Comparison of ENCODE assay signal across 12 cellular contexts in the genomic region with DNA sequence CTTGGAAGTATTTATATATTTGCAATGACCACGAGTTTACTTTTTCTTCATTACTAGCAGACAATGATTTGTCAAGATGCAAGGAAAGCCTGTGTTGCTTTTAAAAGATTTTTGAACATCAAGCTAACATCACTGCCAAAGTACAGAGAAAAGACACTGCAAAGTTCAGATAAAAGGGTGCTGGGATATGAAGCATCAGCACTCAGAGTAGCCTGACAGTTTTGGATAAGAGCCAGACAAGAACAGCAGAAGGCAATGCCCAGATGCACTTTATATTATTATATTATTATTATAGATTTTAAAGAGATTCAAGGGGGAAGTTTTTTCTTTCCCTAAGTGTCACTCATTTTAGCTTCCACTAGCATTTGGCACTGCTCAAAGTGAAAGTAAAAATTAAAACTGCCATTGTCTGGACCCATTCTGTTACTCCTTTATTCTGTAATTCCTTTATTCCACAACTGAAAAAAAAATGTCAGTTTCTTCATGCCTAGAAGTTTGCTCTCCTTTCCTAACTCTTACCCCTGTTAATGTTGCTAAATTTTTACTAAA.
A peak's percentile ranks its signal among the peaks of the same experiment; 100 is the strongest.
DNase-seq lines count a peak whose midpoint lies in the region; ATAC-seq and TF ChIP-seq lines count a peak whose summit lies in the region.
"Had no signal": no experiment of that assay in that cellular context is flagged by ENCODE, and none has a peak within 500 bp of the region (broad histone marks: within the 10 kb centered on the region; RNA-seq: fewer than 3 reads in every experiment).

No MANE protein-coding gene starts in this region.

- H3K4me1 ChIP-seq in sigmoid colon, result peaks cover 0 to 9% (median 3%) of the 10 kb centered on the region in 4 donors

- peak overlapping the region; percentile 4 for H3K4me3 ChIP-seq in epithelial cell of proximal tubule (ENCODE audit: low read depth, low read length)
- peak overlapping the region in 2 of 4 donors; percentile 9 to 11 for H3K4me3 ChIP-seq in sigmoid colon

- no peaks in the 10 kb centered on the region for H3K9me3 ChIP-seq in sigmoid colon

- no peak for ATAC-seq in GM19324 (IDR thresholded peaks at IDR 0.05; ENCODE audit: low FRiP score, unreplicated experiment)

- intact Hi-C loops in sigmoid colon (cut with DNase I), result no loop called here

- DNase-seq in NCI-H2196 (lab: John Stamatoyannopoulos, UW; ENCODE audit: unreplicated experiment), result peak; percentile 9
- no peak for DNase-seq in NCI-H2196 treated with DMSO at 0.1 percent for 48 hours (lab: John Stamatoyannopoulos, UW; ENCODE audit: unreplicated experiment)
- peak; percentile 70 for DNase-seq in OCI-M1 (lab: John Stamatoyannopoulos, UW)
- DNase-seq in epithelial cell of proximal tubule (ENCODE audit: low read depth), result no peak
- DNase-seq in sigmoid colon, result no peak
- DNase-seq in HuH-7 (ENCODE audit: low spot score), result no peak
- no peak for DNase-seq in GM10266 (ENCODE audit: extremely low spot score)
- DNase-seq: activated CD4-positive, CD25-positive, alpha-beta regulatory T cell; activated T-cell treated with anti-CD3 and anti-CD28 coated beads, Interleukin-2, amount 50 U/mL, for 1 hour; small intestine; trophoblast cell had no signal

- no peak for TF ChIP-seq EP300 in sigmoid colon (IDR thresholded peaks at IDR 0.05)

- TF ChIP-seq POLR2A in sigmoid colon (IDR thresholded peaks at IDR 0.05), result no peak

- peak overlapping the region in 3 of 4 donors; percentile 7 to 60 (median 33) for H3K27ac ChIP-seq in sigmoid colon

- no peak for TF ChIP-seq CTCF in epithelial cell of proximal tubule (conservative IDR thresholded peaks at IDR 0.05; ENCODE audit: low read depth, low read length)
- no peak for TF ChIP-seq CTCF in sigmoid colon (IDR thresholded peaks at IDR 0.05)
- no peak for TF ChIP-seq CTCF in GM10266 (IDR thresholded peaks at IDR 0.05; ENCODE audit: control insufficient read depth, insufficient read depth, low read depth, missing control alignments)

- no peaks in the 10 kb centered on the region for H3K27me3 ChIP-seq in sigmoid colon

- no peaks in the 10 kb centered on the region for H3K36me3 ChIP-seq in sigmoid colon

- 59 to 74% methylated on average over 1 of the region's 1 CpG for WGBS in sigmoid colon, 2 donors

Comparison
In these comparisons a context has a peak if more than half of its experiments do, and no peak if none do; other contexts are left out.
1. DNase-seq: peak in NCI-H2196 (single experiment) and OCI-M1 (single experiment); none in NCI-H2196 treated with DMSO at 0.1 percent for 48 hours (single experiment), epithelial cell of proximal tubule (single experiment), sigmoid colon (single experiment), HuH-7 (single experiment) and GM10266 (single experiment).